In the genomic region with DNA sequence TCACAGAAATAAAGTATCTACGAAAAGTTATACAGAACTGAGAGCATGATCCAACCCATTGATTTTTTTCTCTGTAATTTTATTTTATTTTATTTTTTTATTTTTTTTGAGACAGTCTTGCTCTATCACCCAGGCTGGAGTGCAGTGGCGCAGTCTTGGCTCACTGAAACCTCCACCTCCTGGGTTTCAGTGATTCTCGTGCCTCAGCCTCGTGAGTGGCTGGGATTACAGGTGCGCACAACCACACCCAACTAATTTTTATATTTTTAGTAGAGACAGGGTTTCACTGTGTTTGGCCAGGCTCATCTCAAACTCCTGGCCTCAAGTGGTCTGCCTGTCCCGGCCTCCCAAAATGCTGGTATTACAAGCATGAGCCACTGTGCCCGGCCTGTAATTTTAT, we compare ENCODE assay signal across 35 cellular contexts.
"Had no signal": no experiment of that assay in that cellular context is flagged by ENCODE, and none has a peak within 500 bp of the region (broad histone marks: within the 10 kb centered on the region; RNA-seq: fewer than 3 reads in every experiment).

No MANE protein-coding gene starts in this region.

- H3K9me3 ChIP-seq: MG63 had no signal

- DNase-seq: Karpas-422, Kasumi-1, KBM-7, KG1, MG63, MM.1S, MV-4-11, NCI-H1048, NCI-H1092, NCI-H1092 treated with DMSO at 0.1 percent for 48 hours, NCI-H1105, NCI-H1105 treated with DMSO at 0.1 percent for 48 hours, NCI-H1417, NCI-H1417 treated with DMSO at 0.1 percent for 48 hours, NCI-H1436, NCI-H1436 treated with DMSO at 0.1 percent for 48 hours, NCI-H146, NCI-H1694, NCI-H1694 treated with DMSO at 0.1 percent for 48 hours, NCI-H187, NCI-H187 treated with DMSO at 0.1 percent for 48 hours, NCI-H1930, NCI-H2029, NCI-H2029 treated with DMSO at 0.1 percent for 48 hours, NCI-H2081, NCI-H2081 treated with DMSO at 0.1 percent for 48 hours, NCI-H2107, NCI-H2171, NCI-H2171 treated with DMSO at 0.1 percent for 48 hours, NCI-H2227 treated with DMSO at 0.1 percent for 48 hours, NCI-H226, NCI-H345, NCI-H446, NCI-H446 treated with DMSO at 0.1 percent for 48 hours, NCI-H510A had no signal

- H3K27me3 ChIP-seq: MG63 had no signal

- H3K36me3 ChIP-seq: MG63 had no signal

- H3K4me3 ChIP-seq: MG63 had no signal
